In genomic region chr10:96082153-96082552, GRCh38 we compare ENCODE assay signal across 16 cellular contexts.
"Had no signal": no experiment of that assay in that cellular context is flagged by ENCODE, and none has a peak within 500 bp of the region (broad histone marks: within the 10 kb centered on the region; RNA-seq: fewer than 3 reads in every experiment).

No MANE protein-coding gene starts in this region.

- H3K27me3 Mint-ChIP-seq: activated naive CD4-positive, alpha-beta T cell treated with anti-CD3 and anti-CD28 coated beads, Interleukin-2, amount 10 ng/mL, durations not matched to agents 7 days and 5 days; activated T-cell treated with anti-CD3 and anti-CD28 coated beads, Interleukin-2, amount 50 U/mL, for 24 hours had no signal

- H3K36me3 Mint-ChIP-seq: activated naive CD4-positive, alpha-beta T cell treated with anti-CD3 and anti-CD28 coated beads, Interleukin-2, amount 10 ng/mL, durations not matched to agents 7 days and 5 days had no signal

- H3K27ac Mint-ChIP-seq: activated naive CD4-positive, alpha-beta T cell treated with anti-CD3 and anti-CD28 coated beads, Interleukin-2, amount 10 ng/mL, durations not matched to agents 7 days and 5 days; activated T-cell treated with anti-CD3 and anti-CD28 coated beads, Interleukin-2, amount 50 U/mL, for 24 hours; nephron progenitor cell; T-helper 2 cell treated with Interferon-gamma antibody and Interleukin-4, amounts not matched to agents 5 μg/mL and 100 μg/mL, for 36 hours had no signal

- ATAC-seq: body of pancreas, left colon, lower lobe of right lung, mucosa of descending colon, right lobe of liver had no signal

- H3K4me3 Mint-ChIP-seq: activated naive CD4-positive, alpha-beta T cell treated with anti-CD3 and anti-CD28 coated beads, Interleukin-2, amount 10 ng/mL, durations not matched to agents 7 days and 5 days; activated T-cell treated with anti-CD3 and anti-CD28 coated beads, Interleukin-2, amount 50 U/mL, for 24 hours; nephron progenitor cell; T-helper 2 cell treated with Interferon-gamma antibody and Interleukin-4, amounts not matched to agents 5 μg/mL and 100 μg/mL, for 36 hours had no signal

- H3K9me3 Mint-ChIP-seq: activated naive CD4-positive, alpha-beta T cell treated with anti-CD3 and anti-CD28 coated beads, Interleukin-2, amount 10 ng/mL, durations not matched to agents 7 days and 5 days; activated T-cell treated with anti-CD3 and anti-CD28 coated beads, Interleukin-2, amount 50 U/mL, for 24 hours; nephron progenitor cell; T-helper 2 cell treated with Interferon-gamma antibody and Interleukin-4, amounts not matched to agents 5 μg/mL and 100 μg/mL, for 36 hours had no signal

- DNase-seq: activated CD4-positive, CD25-positive, alpha-beta regulatory T cell treated with anti-CD3 and anti-CD28 coated beads, Interleukin-2, amount 50 U/mL, for 72 hours; activated naive CD4-positive, alpha-beta T cell treated with anti-CD3 and anti-CD28 coated beads, Interleukin-2, amount 10 ng/mL, durations not matched to agents 7 days and 5 days; activated T-cell treated with anti-CD3 and anti-CD28 coated beads, Interleukin-2, amount 50 U/mL, for 24 hours; body of pancreas; effector CD4-positive, alpha-beta T cell; foreskin fibroblast; left colon; lower lobe of right lung; mesendoderm; mucosa of descending colon; nephron progenitor cell; nucleus accumbens; right lobe of liver; stimulated activated CD4-positive, alpha-beta T cell treated with anti-CD3 and anti-CD28 coated beads, Interleukin-1b, Interleukin-23, amount 100 ng/mL, for 48 hours; transverse colon had no signal
